ENCODE assay signal across 31 cellular contexts in genomic region chr3:151101270-151101954, GRCh38. TPM values are rescaled to one million over a fixed set of nuclear protein-coding genes. Genes with fewer than 3 reads are reported as not detected.
A peak's percentile ranks its signal among the peaks of the same experiment; 100 is the strongest.
DNase-seq lines count a peak whose midpoint lies in the region; ATAC-seq and TF ChIP-seq lines count a peak whose summit lies in the region.
"Had no signal": no experiment of that assay in that cellular context is flagged by ENCODE, and none has a peak within 500 bp of the region (broad histone marks: within the 10 kb centered on the region; RNA-seq: fewer than 3 reads in every experiment).

No MANE protein-coding gene starts in this region.

- H3T11ph ChIP-seq in H9 (ENCODE audit: low read length), result no peak overlapping the region

- H3K27me3 ChIP-seq in DND-41 (ENCODE audit: insufficient read depth, low read length, poor library complexity) (no peaks in the 10 kb centered on the region), H9 (ENCODE audit: insufficient read depth, low read length) (no peaks in the 10 kb centered on the region)
- H3K27me3 ChIP-seq: breast epithelium had no signal

- no peak overlapping the region for H2BK20ac ChIP-seq in H9 (ENCODE audit: low read depth, low read length, poor library complexity, severe bottlenecking)

- H2BK5ac ChIP-seq in H9 (ENCODE audit: insufficient read length, low read length), result no peak overlapping the region

- H3K36me3 ChIP-seq in DND-41 (ENCODE audit: insufficient read depth, low read length), result no peaks in the 10 kb centered on the region
- H3K36me3 ChIP-seq: breast epithelium had no signal

- H4K5ac ChIP-seq in H9 (ENCODE audit: insufficient read length, low read depth, low read length), result no peak overlapping the region

- H3K18ac ChIP-seq in H9 (ENCODE audit: insufficient read length, low read depth, low read length), result no peak overlapping the region

- H4K20me1 ChIP-seq in DND-41 (ENCODE audit: insufficient read depth, low read length) (0 out of 2 replicates have a peak, but pooled peaks cover 3% of the 10 kb centered on the region), H9 (ENCODE audit: control insufficient read depth, insufficient read depth, insufficient read length) (no peaks in the 10 kb centered on the region)

- no peak overlapping the region for H3K56ac ChIP-seq in H9 (ENCODE audit: insufficient read length, low read depth, low read length)

- H3K27me3 Mint-ChIP-seq in H9 (ENCODE audit: low read depth), result no peaks in the 10 kb centered on the region

- no peak overlapping the region for H2BK12ac ChIP-seq in H9 (ENCODE audit: insufficient read length, low read depth, low read length)

- WGBS in H9 (ENCODE audit: extremely low coverage, insufficient read length, low lambda C conversion rate), result no CpG with 5 or more reads among the region's 8 CpGs

- no peak overlapping the region for H2AFZ ChIP-seq in DND-41 (ENCODE audit: low read depth, low read length)
- H2AFZ ChIP-seq in H9 (ENCODE audit: low read length), result no peak overlapping the region

- H3K4me2 ChIP-seq in DND-41 (ENCODE audit: insufficient read depth, low read length) (no peak overlapping the region), H9 (ENCODE audit: insufficient read depth, insufficient read length, low read length) (no peak overlapping the region)
- H3K4me2 ChIP-seq: smooth muscle cell had no signal

- ATAC-seq in DND-41 (ENCODE audit: insufficient read depth, low read depth) (peak; percentile 58), HG03354 (IDR thresholded peaks at IDR 0.05; ENCODE audit: poor library complexity, severe bottlenecking, unreplicated experiment) (no peak), HG03280 (IDR thresholded peaks at IDR 0.05; ENCODE audit: unreplicated experiment) (no peak)
- ATAC-seq: HCT116; left cardiac atrium; Panc1; stimulated activated naive CD8-positive, alpha-beta T cell treated with anti-CD3 and anti-CD28 coated beads, Interleukin-15, amount 100 ng/mL, for 72 hours had no signal

- H3K4me3 Mint-ChIP-seq in H9, result no peak overlapping the region; a peak in 1 of 5 replicates
- H3K4me3 Mint-ChIP-seq: activated CD4-positive, alpha-beta memory T cell treated with anti-CD3 and anti-CD28 coated beads for 36 hours; activated naive CD4-positive, alpha-beta T cell treated with anti-CD3 and anti-CD28 coated beads, Interleukin-2, amount 50 U/mL, for 24 hours; CD4-positive, alpha-beta T cell; naive B cell; stimulated activated naive CD8-positive, alpha-beta T cell treated with anti-CD3 and anti-CD28 coated beads, Interleukin-15, amount 100 ng/mL, for 72 hours had no signal

- H3K27ac ChIP-seq in DND-41 (ENCODE audit: low read length), result no peak overlapping the region
- no peak overlapping the region for H3K27ac ChIP-seq in H9 (ENCODE audit: insufficient read length, low read depth, low read length)
- H3K27ac ChIP-seq: breast epithelium, HL-60 had no signal

- H3K9me3 ChIP-seq in DND-41 (ENCODE audit: insufficient read depth, low read length, severe bottlenecking), result no peaks in the 10 kb centered on the region
- H3K9me3 ChIP-seq in H9 (ENCODE audit: control insufficient read depth, low read depth, low read length), result no peaks in the 10 kb centered on the region
- H3K9me3 ChIP-seq: breast epithelium had no signal

- H3K4ac ChIP-seq in H9 (ENCODE audit: low read depth, low read length), result no peak overlapping the region

- no peak overlapping the region for H3K4me3 ChIP-seq in DND-41 (ENCODE audit: low read depth in 1 of 2, low read length in 2 of 2)
- H3K4me3 ChIP-seq: breast epithelium, smooth muscle cell had no signal

- no peak overlapping the region for H2BK120ac ChIP-seq in H9 (ENCODE audit: low read depth, low read length, poor library complexity, severe bottlenecking)

- H2AK5ac ChIP-seq in H9 (ENCODE audit: insufficient read length, low read length), result no peak overlapping the region

- H3K4me1 ChIP-seq in DND-41 (ENCODE audit: insufficient read depth, low read length) (peaks cover 10% of the 10 kb centered on the region), H9 (ENCODE audit: insufficient read depth, low read length) (peaks cover 6% of the 10 kb centered on the region; the same call in 1 of the 2 replicates)
- H3K4me1 ChIP-seq: breast epithelium had no signal

- DNase-seq in DND-41, result peak; percentile 36
- DNase-seq in H9, result no peak
- DNase-seq in SK-N-DZ (ENCODE audit: low spot score), result peak; percentile 61
- peak; percentile 14 for DNase-seq in myocyte (ENCODE audit: low read depth)
- DNase-seq in effector CD4-positive, alpha-beta T cell, result no peak
- DNase-seq in DMS53 treated with DMSO at 0.1 percent for 48 hours (lab: John Stamatoyannopoulos, UW; ENCODE audit: unreplicated experiment), result no peak
- DNase-seq: activated CD4-positive, alpha-beta memory T cell treated with anti-CD3 and anti-CD28 coated beads for 36 hours; activated CD8-positive, alpha-beta memory T cell treated with anti-CD3 and anti-CD28 coated beads, Interleukin-2, amount 50 U/mL, for 48 hours; CD4-positive, alpha-beta T cell; cortex of kidney; DMS153; GF-D8; hippocampal formation; left cardiac atrium; mesenchymal stem cell; naive B cell; NCI-H1694; NCI-H510A treated with DMSO at 0.1 percent for 48 hours; SHP77 treated with DMSO at 0.1 percent for 48 hours; stimulated activated CD4-positive, alpha-beta T cell treated with anti-CD3 and anti-CD28 coated beads, Interleukin-1b, Interleukin-23, amount 100 ng/mL, for 48 hours; stimulated activated CD8-positive, alpha-beta memory T cell treated with anti-CD3 and anti-CD28 coated beads, Interleukin-4, amount 100 ng/mL, for 48 hours; stimulated activated naive CD8-positive, alpha-beta T cell treated with anti-CD3 and anti-CD28 coated beads, Interleukin-15, amount 100 ng/mL, for 72 hours had no signal

- no peak overlapping the region for H4K8ac ChIP-seq in H9 (replicated peaks; ENCODE audit: insufficient read length, low read depth, low read length)

- H3K79me1 ChIP-seq in H9 (ENCODE audit: insufficient read depth, low read depth, low read length, poor library complexity, severe bottlenecking), result peaks cover 3% of the 10 kb centered on the region

- no peak for TF ChIP-seq CTCF in DND-41 (IDR thresholded peaks at IDR 0.05; ENCODE audit: borderline replicate concordance, extremely low read depth, low read length, poor library complexity, severe bottlenecking)
- TF ChIP-seq CTCF in H9 (conservative IDR thresholded peaks at IDR 0.05), result no peak

- H3K9ac ChIP-seq in DND-41 (ENCODE audit: low read depth, low read length) (no peak overlapping the region), H9 (ENCODE audit: extremely low read depth, insufficient read length, low read length) (no peak overlapping the region)

- H4K91ac ChIP-seq in H9 (ENCODE audit: insufficient read length, low read depth, low read length), result no peak overlapping the region

- H3K23ac ChIP-seq in H9 (ENCODE audit: insufficient read length, low read depth, low read length), result no peak overlapping the region

- no peaks in the 10 kb centered on the region; the same call in 1 of the 2 replicates for H3K79me2 ChIP-seq in DND-41 (ENCODE audit: insufficient read depth, low read length)
- peaks cover 18% of the 10 kb centered on the region; the same call in 1 of the 2 replicates for H3K79me2 ChIP-seq in H9 (ENCODE audit: insufficient read depth, low read length)

- H3K23me2 ChIP-seq in H9 (ENCODE audit: insufficient read length, low read depth, low read length, poor library complexity, severe bottlenecking), result no peaks in the 10 kb centered on the region

- H3K4me1 Mint-ChIP-seq in H9, result peaks cover 28 to 32% of the 10 kb centered on the region in 2 experiments
- H3K4me1 Mint-ChIP-seq: activated naive CD4-positive, alpha-beta T cell treated with anti-CD3 and anti-CD28 coated beads, Interleukin-2, amount 50 U/mL, for 24 hours; naive B cell; stimulated activated naive CD8-positive, alpha-beta T cell treated with anti-CD3 and anti-CD28 coated beads, Interleukin-15, amount 100 ng/mL, for 72 hours had no signal

- no peak overlapping the region for H2BK15ac ChIP-seq in H9 (ENCODE audit: low read depth, low read length)

- H3K36me3 Mint-ChIP-seq in H9 (ENCODE audit: insufficient read depth in 1 of 3, low read depth in 3 of 3), result peaks cover 4 to 9% (median 8%) of the 10 kb centered on the region in 3 experiments; a peak in 6 of 7 replicates
- H3K36me3 Mint-ChIP-seq: activated CD4-positive, alpha-beta memory T cell treated with anti-CD3 and anti-CD28 coated beads for 36 hours; activated naive CD4-positive, alpha-beta T cell treated with anti-CD3 and anti-CD28 coated beads, Interleukin-2, amount 50 U/mL, for 24 hours had no signal

- H3K27ac Mint-ChIP-seq in H9, result peak overlapping the region in 2 of 3 experiments; percentile 6 to 19; a peak in 1 of 7 replicates
- H3K27ac Mint-ChIP-seq: activated CD4-positive, alpha-beta memory T cell treated with anti-CD3 and anti-CD28 coated beads for 36 hours; activated naive CD4-positive, alpha-beta T cell treated with anti-CD3 and anti-CD28 coated beads, Interleukin-2, amount 50 U/mL, for 24 hours; CD4-positive, alpha-beta T cell; stimulated activated naive CD8-positive, alpha-beta T cell treated with anti-CD3 and anti-CD28 coated beads, Interleukin-15, amount 100 ng/mL, for 72 hours had no signal

- peaks cover 0 to 2% of the 10 kb centered on the region in 2 experiments; a peak in 1 of 5 replicates for H3K9me3 Mint-ChIP-seq in H9
- H3K9me3 Mint-ChIP-seq: CD4-positive, alpha-beta T cell had no signal

- H3K14ac ChIP-seq in H9 (ENCODE audit: insufficient read depth, low read length), result no peak overlapping the region

RNA-seq across cellular contexts. Expression of gene MED12L, which starts 15.9 kb away (rescaled TPM):
- total RNA-seq in H9 (2021) (14.9 and 16.4 TPM in 2 replicates), myocyte (0.26 TPM in 1 of 2 replicates, not detected in the other)
- 2.9 and 3.9 TPM in 2 replicates for polyA plus RNA-seq in SK-N-DZ (2014; cell fraction: cytosol; rRNA removed)
- 4.9 and 8.8 TPM in 2 replicates for polyA plus RNA-seq in SK-N-DZ (2014; cell fraction: nucleus; rRNA removed)
- polyA plus RNA-seq in myocyte (2012), result 0.10 TPM
- total RNA-seq: LHCN-M2 had no signal

Comparison
In these comparisons a context has a peak if more than half of its experiments do, and no peak if none do; other contexts are left out.
1. DNase-seq: peak in DND-41 (single experiment), SK-N-DZ (single experiment) and myocyte (single experiment); none in H9 (single experiment), effector CD4-positive, alpha-beta T cell (single experiment) and DMS53 treated with DMSO at 0.1 percent for 48 hours (single experiment).
2. RNA of gene MED12L, which starts 15.9 kb away (total RNA-seq): 14.9 to 16.4 TPM in H9; 0.26 TPM in myocyte; every median in the first group is over 10 times any median in the second.